In the genomic region with DNA sequence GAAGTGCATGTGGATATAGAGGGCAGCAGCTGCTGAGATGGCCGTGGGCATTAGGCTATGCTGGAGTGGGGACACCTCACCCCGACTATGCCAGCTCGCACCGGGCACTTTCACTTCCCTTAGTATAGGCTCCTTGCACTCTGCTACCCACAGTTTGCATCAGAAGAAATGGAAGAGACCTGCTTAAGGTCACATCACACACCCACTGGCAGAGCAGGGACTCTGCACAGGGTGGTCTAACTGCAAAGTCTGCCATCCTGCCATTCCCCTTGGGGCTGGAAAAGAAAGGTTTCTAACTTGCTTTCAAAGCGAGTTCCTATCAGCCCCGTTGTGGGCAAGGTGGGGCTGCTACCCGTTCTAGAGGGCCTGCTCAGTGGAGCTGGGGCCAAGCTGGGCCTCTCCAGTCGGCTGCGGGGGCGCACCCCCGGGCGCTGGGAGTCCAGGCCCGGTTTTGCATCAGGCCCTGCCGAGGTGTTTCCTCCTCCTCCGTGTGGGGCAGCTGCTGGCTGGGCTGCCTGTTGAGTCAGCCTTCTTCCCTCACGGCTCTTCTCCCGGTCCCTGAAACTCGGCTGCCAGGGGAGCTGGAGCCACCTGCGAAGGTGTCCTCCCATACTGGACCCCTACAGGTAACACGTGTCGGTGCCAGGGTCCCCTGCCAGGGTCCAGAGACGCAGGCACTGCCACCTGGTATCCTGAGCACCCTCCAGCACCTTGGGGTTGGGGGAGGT, we compare ENCODE assay signal across 1 cellular context.
TF ChIP-seq lines count a peak whose summit lies in the region.

A gene with protein sequence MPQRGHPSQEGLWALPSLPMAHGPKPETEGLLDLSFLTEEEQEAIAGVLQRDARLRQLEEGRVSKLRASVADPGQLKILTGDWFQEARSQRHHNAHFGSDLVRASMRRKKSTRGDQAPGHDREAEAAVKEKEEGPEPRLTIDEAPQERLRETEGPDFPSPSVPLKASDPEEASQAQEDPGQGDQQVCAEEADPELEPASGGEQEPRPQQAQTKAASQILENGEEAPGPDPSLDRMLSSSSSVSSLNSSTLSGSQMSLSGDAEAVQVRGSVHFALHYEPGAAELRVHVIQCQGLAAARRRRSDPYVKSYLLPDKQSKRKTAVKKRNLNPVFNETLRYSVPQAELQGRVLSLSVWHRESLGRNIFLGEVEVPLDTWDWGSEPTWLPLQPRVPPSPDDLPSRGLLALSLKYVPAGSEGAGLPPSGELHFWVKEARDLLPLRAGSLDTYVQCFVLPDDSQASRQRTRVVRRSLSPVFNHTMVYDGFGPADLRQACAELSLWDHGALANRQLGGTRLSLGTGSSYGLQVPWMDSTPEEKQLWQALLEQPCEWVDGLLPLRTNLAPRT (plus strand): TSS at position 498 of the 728 bp plus-strand sequence. CDS start 3,313 bp downstream, outside the sequence.

TF ChIP-seq in HEK293, 187 proteins besides CTCF, POLR2A, EP300 and RAD21 (continued from another document and continues in another):
- TF ChIP-seq, protein P1, sequence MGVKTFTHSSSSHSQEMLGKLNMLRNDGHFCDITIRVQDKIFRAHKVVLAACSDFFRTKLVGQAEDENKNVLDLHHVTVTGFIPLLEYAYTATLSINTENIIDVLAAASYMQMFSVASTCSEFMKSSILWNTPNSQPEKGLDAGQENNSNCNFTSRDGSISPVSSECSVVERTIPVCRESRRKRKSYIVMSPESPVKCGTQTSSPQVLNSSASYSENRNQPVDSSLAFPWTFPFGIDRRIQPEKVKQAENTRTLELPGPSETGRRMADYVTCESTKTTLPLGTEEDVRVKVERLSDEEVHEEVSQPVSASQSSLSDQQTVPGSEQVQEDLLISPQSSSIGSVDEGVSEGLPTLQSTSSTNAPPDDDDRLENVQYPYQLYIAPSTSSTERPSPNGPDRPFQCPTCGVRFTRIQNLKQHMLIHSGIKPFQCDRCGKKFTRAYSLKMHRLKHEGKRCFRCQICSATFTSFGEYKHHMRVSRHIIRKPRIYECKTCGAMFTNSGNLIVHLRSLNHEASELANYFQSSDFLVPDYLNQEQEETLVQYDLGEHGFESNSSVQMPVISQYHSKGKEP (tag by site-specific recombination; IDR thresholded peaks at IDR 0.05): no peak; the same call in 1 of the 2 replicates
- no peak for TF ChIP-seq ZNF529 (tag by site-specific recombination; IDR thresholded peaks at IDR 0.05; ENCODE audit: insufficient replicate concordance)
- TF ChIP-seq, protein P2, sequence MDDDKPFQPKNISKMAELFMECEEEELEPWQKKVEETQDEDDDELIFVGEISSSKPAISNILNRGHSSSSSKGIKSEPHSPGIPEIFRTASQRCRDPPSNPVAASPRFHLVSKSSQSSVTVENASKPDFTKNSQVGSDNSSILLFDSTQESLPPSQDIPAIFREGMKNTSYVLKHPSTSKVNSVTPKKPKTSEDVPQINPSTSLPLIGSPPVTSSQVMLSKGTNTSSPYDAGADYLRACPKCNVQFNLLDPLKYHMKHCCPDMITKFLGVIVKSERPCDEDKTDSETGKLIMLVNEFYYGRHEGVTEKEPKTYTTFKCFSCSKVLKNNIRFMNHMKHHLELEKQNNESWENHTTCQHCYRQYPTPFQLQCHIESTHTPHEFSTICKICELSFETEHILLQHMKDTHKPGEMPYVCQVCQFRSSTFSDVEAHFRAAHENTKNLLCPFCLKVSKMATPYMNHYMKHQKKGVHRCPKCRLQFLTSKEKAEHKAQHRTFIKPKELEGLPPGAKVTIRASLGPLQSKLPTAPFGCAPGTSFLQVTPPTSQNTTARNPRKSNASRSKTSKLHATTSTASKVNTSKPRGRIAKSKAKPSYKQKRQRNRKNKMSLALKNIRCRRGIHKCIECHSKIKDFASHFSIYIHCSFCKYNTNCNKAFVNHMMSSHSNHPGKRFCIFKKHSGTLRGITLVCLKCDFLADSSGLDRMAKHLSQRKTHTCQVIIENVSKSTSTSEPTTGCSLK (tag by site-specific recombination; IDR thresholded peaks at IDR 0.05): no peak
- no peak for TF ChIP-seq ZNF169 (tag by site-specific recombination; IDR thresholded peaks at IDR 0.05)
- TF ChIP-seq ZBTB1 (tag by site-specific recombination; IDR thresholded peaks at IDR 0.05): no peak
- TF ChIP-seq, protein P3, sequence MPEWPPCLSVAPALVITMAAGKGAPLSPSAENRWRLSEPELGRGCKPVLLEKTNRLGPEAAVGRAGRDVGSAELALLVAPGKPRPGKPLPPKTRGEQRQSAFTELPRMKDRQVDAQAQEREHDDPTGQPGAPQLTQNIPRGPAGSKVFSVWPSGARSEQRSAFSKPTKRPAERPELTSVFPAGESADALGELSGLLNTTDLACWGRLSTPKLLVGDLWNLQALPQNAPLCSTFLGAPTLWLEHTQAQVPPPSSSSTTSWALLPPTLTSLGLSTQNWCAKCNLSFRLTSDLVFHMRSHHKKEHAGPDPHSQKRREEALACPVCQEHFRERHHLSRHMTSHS (tag by site-specific recombination; IDR thresholded peaks at IDR 0.05): no peak
- TF ChIP-seq ZNF776 (tag by site-specific recombination; IDR thresholded peaks at IDR 0.05; ENCODE audit: borderline replicate concordance): no peak
- TF ChIP-seq ZNF473 (tag by site-specific recombination; IDR thresholded peaks at IDR 0.05): no peak
- TF ChIP-seq, protein P4, sequence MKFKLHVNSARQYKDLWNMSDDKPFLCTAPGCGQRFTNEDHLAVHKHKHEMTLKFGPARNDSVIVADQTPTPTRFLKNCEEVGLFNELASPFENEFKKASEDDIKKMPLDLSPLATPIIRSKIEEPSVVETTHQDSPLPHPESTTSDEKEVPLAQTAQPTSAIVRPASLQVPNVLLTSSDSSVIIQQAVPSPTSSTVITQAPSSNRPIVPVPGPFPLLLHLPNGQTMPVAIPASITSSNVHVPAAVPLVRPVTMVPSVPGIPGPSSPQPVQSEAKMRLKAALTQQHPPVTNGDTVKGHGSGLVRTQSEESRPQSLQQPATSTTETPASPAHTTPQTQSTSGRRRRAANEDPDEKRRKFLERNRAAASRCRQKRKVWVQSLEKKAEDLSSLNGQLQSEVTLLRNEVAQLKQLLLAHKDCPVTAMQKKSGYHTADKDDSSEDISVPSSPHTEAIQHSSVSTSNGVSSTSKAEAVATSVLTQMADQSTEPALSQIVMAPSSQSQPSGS (tag by site-specific recombination; IDR thresholded peaks at IDR 0.05; ENCODE audit: low read depth): no peak
- TF ChIP-seq, protein P5, sequence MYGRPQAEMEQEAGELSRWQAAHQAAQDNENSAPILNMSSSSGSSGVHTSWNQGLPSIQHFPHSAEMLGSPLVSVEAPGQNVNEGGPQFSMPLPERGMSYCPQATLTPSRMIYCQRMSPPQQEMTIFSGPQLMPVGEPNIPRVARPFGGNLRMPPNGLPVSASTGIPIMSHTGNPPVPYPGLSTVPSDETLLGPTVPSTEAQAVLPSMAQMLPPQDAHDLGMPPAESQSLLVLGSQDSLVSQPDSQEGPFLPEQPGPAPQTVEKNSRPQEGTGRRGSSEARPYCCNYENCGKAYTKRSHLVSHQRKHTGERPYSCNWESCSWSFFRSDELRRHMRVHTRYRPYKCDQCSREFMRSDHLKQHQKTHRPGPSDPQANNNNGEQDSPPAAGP (tag by site-specific recombination; IDR thresholded peaks at IDR 0.05): peak; percentile 55
- no peak for TF ChIP-seq ZNF366 (tag by site-specific recombination; conservative IDR thresholded peaks at IDR 0.05)
- no peak for TF ChIP-seq WT1 (tag by site-specific recombination; IDR thresholded peaks at IDR 0.05)
- TF ChIP-seq ZNF23 (tag by site-specific recombination; IDR thresholded peaks at IDR 0.05; ENCODE audit: borderline replicate concordance): no peak
- TF ChIP-seq, protein P6, sequence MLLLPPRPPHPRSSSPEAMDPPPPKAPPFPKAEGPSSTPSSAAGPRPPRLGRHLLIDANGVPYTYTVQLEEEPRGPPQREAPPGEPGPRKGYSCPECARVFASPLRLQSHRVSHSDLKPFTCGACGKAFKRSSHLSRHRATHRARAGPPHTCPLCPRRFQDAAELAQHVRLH (tag by site-specific recombination; IDR thresholded peaks at IDR 0.05): 0 out of 2 replicates have a peak, but pooled peaks have one; percentile 46
- peak; percentile 89 for TF ChIP-seq ZBTB7A (tag by site-specific recombination; IDR thresholded peaks at IDR 0.05; ENCODE audit: low read depth)
- TF ChIP-seq ZNF558 (tag by site-specific recombination; IDR thresholded peaks at IDR 0.05): no peak
- peak; percentile 70; the same call in 1 of the 2 replicates for TF ChIP-seq KLF10 (tag by site-specific recombination; IDR thresholded peaks at IDR 0.05)
- no peak for TF ChIP-seq ZFP41 (tag by site-specific recombination; IDR thresholded peaks at IDR 0.05; ENCODE audit: borderline replicate concordance)
- no peak for TF ChIP-seq ZNF174 (tag by site-specific recombination; IDR thresholded peaks at IDR 0.05)
- TF ChIP-seq, protein P7, sequence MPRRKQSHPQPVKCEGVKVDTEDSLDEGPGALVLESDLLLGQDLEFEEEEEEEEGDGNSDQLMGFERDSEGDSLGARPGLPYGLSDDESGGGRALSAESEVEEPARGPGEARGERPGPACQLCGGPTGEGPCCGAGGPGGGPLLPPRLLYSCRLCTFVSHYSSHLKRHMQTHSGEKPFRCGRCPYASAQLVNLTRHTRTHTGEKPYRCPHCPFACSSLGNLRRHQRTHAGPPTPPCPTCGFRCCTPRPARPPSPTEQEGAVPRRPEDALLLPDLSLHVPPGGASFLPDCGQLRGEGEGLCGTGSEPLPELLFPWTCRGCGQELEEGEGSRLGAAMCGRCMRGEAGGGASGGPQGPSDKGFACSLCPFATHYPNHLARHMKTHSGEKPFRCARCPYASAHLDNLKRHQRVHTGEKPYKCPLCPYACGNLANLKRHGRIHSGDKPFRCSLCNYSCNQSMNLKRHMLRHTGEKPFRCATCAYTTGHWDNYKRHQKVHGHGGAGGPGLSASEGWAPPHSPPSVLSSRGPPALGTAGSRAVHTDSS (tag by site-specific recombination; IDR thresholded peaks at IDR 0.05): no peak
- peak; percentile 63 for TF ChIP-seq ZXDB (tag by site-specific recombination; IDR thresholded peaks at IDR 0.05)
- TF ChIP-seq, protein P8, sequence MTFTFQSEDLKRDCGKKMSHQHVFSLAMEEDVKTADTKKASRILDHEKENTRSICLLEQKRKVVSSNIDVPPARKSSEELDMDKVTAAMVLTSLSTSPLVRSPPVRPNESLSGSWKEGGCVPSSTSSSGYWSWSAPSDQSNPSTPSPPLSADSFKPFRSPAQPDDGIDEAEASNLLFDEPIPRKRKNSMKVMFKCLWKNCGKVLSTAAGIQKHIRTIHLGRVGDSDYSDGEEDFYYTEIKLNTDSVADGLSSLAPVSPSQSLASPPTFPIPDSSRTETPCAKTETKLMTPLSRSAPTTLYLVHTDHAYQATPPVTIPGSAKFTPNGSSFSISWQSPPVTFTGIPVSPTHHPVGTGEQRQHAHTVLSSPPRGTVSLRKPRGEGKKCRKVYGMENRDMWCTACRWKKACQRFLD (tag by site-specific recombination; IDR thresholded peaks at IDR 0.05): no peak
- peak; percentile 15; the same call in 1 of the 2 replicates for TF ChIP-seq BCL11A (tag by site-specific recombination; IDR thresholded peaks at IDR 0.05; ENCODE audit: low read depth)
- TF ChIP-seq, protein P9, sequence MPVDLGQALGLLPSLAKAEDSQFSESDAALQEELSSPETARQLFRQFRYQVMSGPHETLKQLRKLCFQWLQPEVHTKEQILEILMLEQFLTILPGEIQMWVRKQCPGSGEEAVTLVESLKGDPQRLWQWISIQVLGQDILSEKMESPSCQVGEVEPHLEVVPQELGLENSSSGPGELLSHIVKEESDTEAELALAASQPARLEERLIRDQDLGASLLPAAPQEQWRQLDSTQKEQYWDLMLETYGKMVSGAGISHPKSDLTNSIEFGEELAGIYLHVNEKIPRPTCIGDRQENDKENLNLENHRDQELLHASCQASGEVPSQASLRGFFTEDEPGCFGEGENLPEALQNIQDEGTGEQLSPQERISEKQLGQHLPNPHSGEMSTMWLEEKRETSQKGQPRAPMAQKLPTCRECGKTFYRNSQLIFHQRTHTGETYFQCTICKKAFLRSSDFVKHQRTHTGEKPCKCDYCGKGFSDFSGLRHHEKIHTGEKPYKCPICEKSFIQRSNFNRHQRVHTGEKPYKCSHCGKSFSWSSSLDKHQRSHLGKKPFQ (tag by site-specific recombination; IDR thresholded peaks at IDR 0.05): no peak
- TF ChIP-seq ZNF223 (tag by site-specific recombination; IDR thresholded peaks at IDR 0.05): no peak
- TF ChIP-seq, protein P10, sequence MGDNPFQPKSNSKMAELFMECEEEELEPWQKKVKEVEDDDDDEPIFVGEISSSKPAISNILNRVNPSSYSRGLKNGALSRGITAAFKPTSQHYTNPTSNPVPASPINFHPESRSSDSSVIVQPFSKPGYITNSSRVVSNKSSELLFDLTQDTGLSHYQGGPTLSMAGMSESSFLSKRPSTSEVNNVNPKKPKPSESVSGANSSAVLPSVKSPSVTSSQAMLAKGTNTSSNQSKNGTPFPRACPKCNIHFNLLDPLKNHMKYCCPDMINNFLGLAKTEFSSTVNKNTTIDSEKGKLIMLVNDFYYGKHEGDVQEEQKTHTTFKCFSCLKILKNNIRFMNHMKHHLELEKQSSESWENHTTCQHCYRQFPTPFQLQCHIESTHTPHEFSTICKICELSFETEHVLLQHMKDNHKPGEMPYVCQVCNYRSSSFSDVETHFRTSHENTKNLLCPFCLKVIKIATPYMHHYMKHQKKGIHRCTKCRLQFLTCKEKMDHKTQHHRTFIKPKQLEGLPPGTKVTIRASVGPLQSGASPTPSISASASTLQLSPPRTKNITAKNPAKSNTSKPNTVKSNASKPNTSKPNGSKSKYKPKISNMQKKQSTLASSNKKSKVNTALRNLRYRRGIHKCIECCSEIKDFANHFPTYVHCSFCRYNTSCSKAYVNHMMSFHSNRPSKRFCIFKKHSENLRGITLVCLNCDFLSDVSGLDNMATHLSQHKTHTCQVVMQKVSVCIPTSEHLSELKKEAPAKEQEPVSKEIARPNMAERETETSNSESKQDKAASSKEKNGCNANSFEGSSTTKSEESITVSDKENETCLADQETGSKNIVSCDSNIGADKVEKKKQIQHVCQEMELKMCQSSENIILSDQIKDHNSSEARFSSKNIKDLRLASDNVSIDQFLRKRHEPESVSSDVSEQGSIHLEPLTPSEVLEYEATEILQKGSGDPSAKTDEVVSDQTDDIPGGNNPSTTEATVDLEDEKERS (tag by site-specific recombination; IDR thresholded peaks at IDR 0.05): no peak
- TF ChIP-seq BCL11B (tag by site-specific recombination; IDR thresholded peaks at IDR 0.05; ENCODE audit: low read depth): no peak
- no peak; the same call in 1 of the 2 replicates for TF ChIP-seq YY1 (tag by site-specific recombination; IDR thresholded peaks at IDR 0.05)
- TF ChIP-seq ZBTB8A (tag by site-specific recombination; IDR thresholded peaks at IDR 0.05): peak; percentile 85
- TF ChIP-seq ZNF155 (tag by site-specific recombination; IDR thresholded peaks at IDR 0.05): no peak
- TF ChIP-seq ZNF596 (tag by site-specific recombination; IDR thresholded peaks at IDR 0.05): no peak
- no peak for TF ChIP-seq ZNF433 (tag by site-specific recombination; IDR thresholded peaks at IDR 0.05; ENCODE audit: low read depth)
- peak; percentile 46; the same call in 1 of the 2 replicates for TF ChIP-seq ZNF184 (tag by site-specific recombination; IDR thresholded peaks at IDR 0.05)
- TF ChIP-seq ZBTB17 (tag by site-specific recombination; IDR thresholded peaks at IDR 0.05): peak; percentile 66
- no peak for TF ChIP-seq ZNF707 (tag by site-specific recombination; IDR thresholded peaks at IDR 0.05)
